In the genomic region with DNA sequence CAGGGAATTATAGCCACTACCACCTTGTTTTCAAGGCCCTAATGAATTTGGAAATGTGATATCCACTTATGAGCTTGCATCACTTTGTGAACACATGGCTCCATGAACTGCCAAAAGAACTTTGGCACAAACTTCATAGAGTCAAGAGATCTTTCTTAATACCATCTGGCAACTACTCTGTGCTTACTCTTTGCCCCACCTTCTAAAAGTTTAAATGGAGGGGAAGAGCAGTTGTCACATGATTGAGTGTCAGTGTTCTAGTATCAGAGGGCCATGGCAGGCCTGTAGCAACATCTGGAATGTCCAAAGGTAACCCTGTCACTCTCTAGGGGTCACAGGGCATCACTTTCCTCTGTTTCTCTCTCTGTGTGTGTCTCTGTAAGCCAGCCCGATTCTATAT, we compare ENCODE assay signal across 17 cellular contexts. TPM values are rescaled to one million over a fixed set of nuclear protein-coding genes. Genes with fewer than 3 reads are reported as not detected.
DNase-seq lines count a peak whose midpoint lies in the region; ATAC-seq, FAIRE-seq and TF ChIP-seq lines count a peak whose summit lies in the region.
"Had no signal": no experiment of that assay in that cellular context is flagged by ENCODE, and none has a peak within 500 bp of the region (broad histone marks: within the 10 kb centered on the region; RNA-seq: fewer than 3 reads in every experiment).

No MANE protein-coding gene starts in this region.

- TF ChIP-seq POLR2A in right lobe of liver (IDR thresholded peaks at IDR 0.05): no peak

- no peak overlapping the region for H3K4me3 Mint-ChIP-seq in endothelial cell (ENCODE audit: unreplicated experiment)
- H3K4me3 Mint-ChIP-seq: activated naive CD8-positive, alpha-beta T cell treated with anti-CD3 and anti-CD28 coated beads, Interleukin-2, amount 10 ng/mL, durations not matched to agents 7 days and 5 days had no signal

- ATAC-seq in right lobe of liver: peak; percentile 73 to 89 (median 78)

- 11% methylated on average over 1 of the region's 1 CpG for whole genome bisulfite sequencing in right lobe of liver (ENCODE audit: insufficient coverage, low coverage, low lambda C conversion rate, missing lambda C conversion rate)
- 88 to 94% (median 88%) methylated on average over 1 of the region's 1 CpG for WGBS in small intestine, 3 donors

- H3K9me3 Mint-ChIP-seq in endothelial cell (ENCODE audit: unreplicated experiment): no peaks in the 10 kb centered on the region
- H3K9me3 Mint-ChIP-seq: activated naive CD8-positive, alpha-beta T cell treated with anti-CD3 and anti-CD28 coated beads, Interleukin-2, amount 10 ng/mL, durations not matched to agents 7 days and 5 days had no signal

- intact Hi-C loops in right lobe of liver (cut with DNase I): no loop called here

- H3K4me3 ChIP-seq in coronary artery (no peak overlapping the region), right lobe of liver (peak overlapping the region in 1 of 3 donors; percentile 17), small intestine (ENCODE audit: low read depth in 1 of 2, low read length in 2 of 2) (no peak overlapping the region)
- H3K4me3 ChIP-seq: SJCRH30 had no signal

- no peaks in the 10 kb centered on the region for H3K36me3 Mint-ChIP-seq in endothelial cell (ENCODE audit: low read depth, unreplicated experiment)
- H3K36me3 Mint-ChIP-seq: activated naive CD8-positive, alpha-beta T cell treated with anti-CD3 and anti-CD28 coated beads, Interleukin-2, amount 10 ng/mL, durations not matched to agents 7 days and 5 days had no signal

- H3K27me3 Mint-ChIP-seq in endothelial cell (ENCODE audit: unreplicated experiment): no peaks in the 10 kb centered on the region
- H3K27me3 Mint-ChIP-seq: activated naive CD8-positive, alpha-beta T cell treated with anti-CD3 and anti-CD28 coated beads, Interleukin-2, amount 10 ng/mL, durations not matched to agents 7 days and 5 days had no signal

- no peak for FAIRE-seq in small intestine (lab: Jason Lieb, UNC)
- FAIRE-seq: HTR-8/SVneo, TTC549 had no signal

- TF ChIP-seq CTCF in coronary artery (IDR thresholded peaks at IDR 0.05) (no peak), right lobe of liver (IDR thresholded peaks at IDR 0.05) (no peak), GM10266 (IDR thresholded peaks at IDR 0.05; ENCODE audit: control insufficient read depth, insufficient read depth, low read depth, missing control alignments) (no peak), endothelial cell (IDR thresholded peaks at IDR 0.05; ENCODE audit: unreplicated experiment) (no peak)

- H3K4me1 ChIP-seq in right lobe of liver (peaks cover 0 to 40% (median 18%) of the 10 kb centered on the region in 4 donors), small intestine (ENCODE audit: control insufficient read depth in 2 of 2, insufficient read depth in 1 of 2, low read depth in 1 of 2, low read length in 1 of 2) (no peaks in the 10 kb centered on the region)
- H3K4me1 ChIP-seq: BE2C, SJCRH30 had no signal

- DNase-seq in EH (ENCODE audit: low read depth) (peak; percentile 12), coronary artery (ENCODE audit: low spot score) (no peak), right lobe of liver (peak in 2 of 3 donors; percentile 59 to 80), stromal cell of bone marrow (ENCODE audit: low read depth) (peak; percentile 74), substantia nigra (lab: John Stamatoyannopoulos, UW) (no peak), GM10266 (ENCODE audit: extremely low spot score) (no peak), endothelial cell (ENCODE audit: low spot score) (no peak), small intestine (no peak)
- DNase-seq: activated naive CD8-positive, alpha-beta T cell treated with anti-CD3 and anti-CD28 coated beads, Interleukin-2, amount 10 ng/mL, durations not matched to agents 7 days and 5 days; BE2C; hypothalamus; mesendoderm; NCI-H774; SJCRH30 had no signal

- H3K4me1 Mint-ChIP-seq in endothelial cell (ENCODE audit: unreplicated experiment): peaks cover 10% of the 10 kb centered on the region
- H3K4me1 Mint-ChIP-seq: activated naive CD8-positive, alpha-beta T cell treated with anti-CD3 and anti-CD28 coated beads, Interleukin-2, amount 10 ng/mL, durations not matched to agents 7 days and 5 days had no signal

- H3K27ac ChIP-seq in coronary artery: peak overlapping the region; percentile 67 to 92
- peak overlapping the region in 2 of 3 donors; percentile 84 to 86 for H3K27ac ChIP-seq in right lobe of liver
- no peak overlapping the region for H3K27ac ChIP-seq in substantia nigra (ENCODE audit: low read depth, low read length, poor library complexity, severe bottlenecking)
- H3K27ac ChIP-seq in small intestine (ENCODE audit: low read depth in 1 of 2, low read length in 1 of 2): peak overlapping the region in 1 of 2 donors; percentile 69
- H3K27ac ChIP-seq: SJCRH30 had no signal

- peaks cover 0 to 20% (median 8%) of the 10 kb centered on the region in 4 donors for H3K36me3 ChIP-seq in right lobe of liver
- no peaks in the 10 kb centered on the region for H3K36me3 ChIP-seq in small intestine (ENCODE audit: control insufficient read depth in 2 of 2, insufficient read depth in 2 of 2, low read length in 2 of 2)
- H3K36me3 ChIP-seq: BE2C, SJCRH30 had no signal

- no peak overlapping the region for H3K27ac Mint-ChIP-seq in endothelial cell (ENCODE audit: unreplicated experiment)
- H3K27ac Mint-ChIP-seq: activated naive CD8-positive, alpha-beta T cell treated with anti-CD3 and anti-CD28 coated beads, Interleukin-2, amount 10 ng/mL, durations not matched to agents 7 days and 5 days had no signal

- H3K27me3 ChIP-seq in right lobe of liver (no peaks in the 10 kb centered on the region), small intestine (ENCODE audit: control insufficient read depth in 2 of 2, insufficient read depth in 2 of 2, low read length in 2 of 2) (no peaks in the 10 kb centered on the region)
- H3K27me3 ChIP-seq: BE2C, SJCRH30 had no signal

- H3K9me3 ChIP-seq in right lobe of liver: no peaks in the 10 kb centered on the region
- no peaks in the 10 kb centered on the region for H3K9me3 ChIP-seq in small intestine (ENCODE audit: control insufficient read depth, low read depth)
- H3K9me3 ChIP-seq: BE2C, SJCRH30 had no signal

RNA-seq across cellular contexts. Expression of gene ADH1B, which starts 2.6 kb away (rescaled TPM):
- total RNA-seq in right lobe of liver: 1,000 to 10,000 TPM in 3 of 6 experiments, 100 to 1,000 TPM in 3; 531 to 4,444 (median 1,842) TPM
- total RNA-seq in endothelial cell (ENCODE audit: unreplicated experiment): not detected
- 100 to 1,000 TPM in 1 of 3 donors, 10 to 100 TPM in 1, 1 to 10 TPM in 1; 3.8 to 237 (median 92.1) TPM for polyA plus RNA-seq in small intestine
- total RNA-seq: activated CD8-positive, alpha-beta memory T cell treated with anti-CD3 and anti-CD28 coated beads for 36 hours; activated naive CD8-positive, alpha-beta T cell treated with anti-CD3 and anti-CD28 coated beads, Interleukin-2, amount 10 ng/mL, durations not matched to agents 7 days and 5 days; SJCRH30 had no signal

RNA-seq across cellular contexts. Expression of gene ADH1C, which starts 28.8 kb away (rescaled TPM):
- total RNA-seq in right lobe of liver: 100 to 1,000 TPM; 187 to 684 (median 490) TPM
- not detected for total RNA-seq in endothelial cell (ENCODE audit: unreplicated experiment)
- 100 to 1,000 TPM; 185 to 231 (median 194) TPM for polyA plus RNA-seq in small intestine
- total RNA-seq: activated CD8-positive, alpha-beta memory T cell treated with anti-CD3 and anti-CD28 coated beads for 36 hours; activated naive CD8-positive, alpha-beta T cell treated with anti-CD3 and anti-CD28 coated beads, Interleukin-2, amount 10 ng/mL, durations not matched to agents 7 days and 5 days; SJCRH30 had no signal

RNA-seq across cellular contexts. Expression of gene ADH1A, which starts 33.0 kb away (rescaled TPM):
- total RNA-seq in right lobe of liver (100 to 1,000 TPM in 4 of 6 experiments, 10 to 100 TPM in 2; 72.1 to 676 (median 323) TPM), endothelial cell (ENCODE audit: unreplicated experiment) (not detected)
- 1 to 10 TPM in 2 of 3 donors, under 1 TPM in 1; 0.88 to 7.0 (median 6.9) TPM for polyA plus RNA-seq in small intestine
- total RNA-seq: activated CD8-positive, alpha-beta memory T cell treated with anti-CD3 and anti-CD28 coated beads for 36 hours; activated naive CD8-positive, alpha-beta T cell treated with anti-CD3 and anti-CD28 coated beads, Interleukin-2, amount 10 ng/mL, durations not matched to agents 7 days and 5 days; SJCRH30 had no signal

Comparison
In these comparisons a context has a peak if more than half of its experiments do, and no peak if none do; other contexts are left out.
1. DNase-seq: peak in EH (single experiment), right lobe of liver (2 of 3) and stromal cell of bone marrow (single experiment); none in coronary artery (single experiment), substantia nigra (0 of 49), GM10266 (single experiment), endothelial cell (single experiment) and small intestine (single experiment).
2. RNA of gene ADH1B, which starts 2.6 kb away (total RNA-seq): 531 to 4,444 TPM in right lobe of liver; not detected in endothelial cell (single experiment); every median in the first group is over 100 times any median in the second.
3. RNA of gene ADH1C, which starts 28.8 kb away (total RNA-seq): 187 to 684 TPM in right lobe of liver; not detected in endothelial cell (single experiment); every median in the first group is over 100 times any median in the second.
4. RNA of gene ADH1A, which starts 33.0 kb away (total RNA-seq): 72.1 to 676 TPM in right lobe of liver; not detected in endothelial cell (single experiment); every median in the first group is over 10 times any median in the second.